4 cellular contexts compared by ENCODE assay signal in genomic region chr12:3679831-3680230, GRCh38.
"Had no signal": no experiment of that assay in that cellular context is flagged by ENCODE, and none has a peak within 500 bp of the region (broad histone marks: within the 10 kb centered on the region; RNA-seq: fewer than 3 reads in every experiment).

No MANE protein-coding gene starts in this region.

- H3K4me3 Mint-ChIP-seq: GM23338, H9 had no signal

- DNase-seq: H9, HCEC 1CT, IMR-90 had no signal

- H3K9me3 Mint-ChIP-seq: GM23338, H9 had no signal

- H3K4me3 ChIP-seq: GM23338 had no signal

- ATAC-seq: GM23338 had no signal

- H3K27ac Mint-ChIP-seq: GM23338, H9 had no signal
